ENCODE assay signal across 6 cellular contexts in genomic region chr5:165370233-165370632, GRCh38.
"Had no signal": no experiment of that assay in that cellular context is flagged by ENCODE, and none has a peak within 500 bp of the region (broad histone marks: within the 10 kb centered on the region; RNA-seq: fewer than 3 reads in every experiment).

No MANE protein-coding gene starts in this region.

- H3K4me3 Mint-ChIP-seq: GM23338, H9 had no signal

- ATAC-seq: GM23338, K562 had no signal

- DNase-seq: H9 had no signal

- H3K9me3 Mint-ChIP-seq: GM23338, H9 had no signal

- FAIRE-seq: H1, H54, HTR-8/SVneo, K562 had no signal

- H3K4me1 Mint-ChIP-seq: GM23338, H9 had no signal

- H3K4me3 ChIP-seq: GM23338, K562 had no signal

- H3K27ac Mint-ChIP-seq: GM23338, H9 had no signal
